Comparison of ENCODE assay signal across 9 cellular contexts in genomic region chr7:159121476-159121875, GRCh38. TPM values are rescaled to one million over a fixed set of nuclear protein-coding genes. Genes with fewer than 3 reads are reported as not detected.
"Had no signal": no experiment of that assay in that cellular context is flagged by ENCODE, and none has a peak within 500 bp of the region (broad histone marks: within the 10 kb centered on the region; RNA-seq: fewer than 3 reads in every experiment).

No MANE protein-coding gene starts in this region.

- ATAC-seq: GM12878 had no signal

- FAIRE-seq: G401.6, GM12878, GM12891, GM12892, GM18507, GM19239 had no signal

- DNase-seq: GDM1, GF-D8 had no signal

- H3K4me3 ChIP-seq: GM12878 had no signal

RNA-seq across cellular contexts. Expression of gene VIPR2, which starts 23.2 kb away (rescaled TPM):
- total RNA-seq: G401, GM12878 had no signal
- polyA plus RNA-seq: GM12878 had no signal
